Comparison of ENCODE assay signal across 1 cellular context in the genomic region with DNA sequence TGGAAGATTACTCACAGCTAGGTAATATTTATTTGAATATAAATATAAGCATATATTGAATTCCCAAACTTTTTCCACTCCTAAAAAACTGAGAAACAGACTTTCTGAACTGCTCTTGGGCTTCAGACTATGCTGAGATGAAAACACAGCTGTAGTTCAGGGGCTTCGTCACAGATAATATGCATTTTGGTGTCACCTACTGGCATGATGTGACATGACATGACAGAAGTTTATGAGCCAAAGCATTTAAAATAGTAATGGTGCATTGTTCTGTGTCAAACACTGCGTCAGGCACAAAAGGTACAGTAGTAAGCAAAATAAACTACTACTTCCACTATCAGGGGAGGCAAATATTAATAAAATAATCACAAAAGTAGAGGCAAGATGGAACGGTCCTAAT.
A peak's percentile ranks its signal among the peaks of the same experiment; 100 is the strongest.
TF ChIP-seq lines count a peak whose summit lies in the region.

No MANE protein-coding gene starts in this region.

TF ChIP-seq in HEK293, 187 proteins besides CTCF, POLR2A, EP300 and RAD21 (continued from another document):
- TF ChIP-seq, protein P1, sequence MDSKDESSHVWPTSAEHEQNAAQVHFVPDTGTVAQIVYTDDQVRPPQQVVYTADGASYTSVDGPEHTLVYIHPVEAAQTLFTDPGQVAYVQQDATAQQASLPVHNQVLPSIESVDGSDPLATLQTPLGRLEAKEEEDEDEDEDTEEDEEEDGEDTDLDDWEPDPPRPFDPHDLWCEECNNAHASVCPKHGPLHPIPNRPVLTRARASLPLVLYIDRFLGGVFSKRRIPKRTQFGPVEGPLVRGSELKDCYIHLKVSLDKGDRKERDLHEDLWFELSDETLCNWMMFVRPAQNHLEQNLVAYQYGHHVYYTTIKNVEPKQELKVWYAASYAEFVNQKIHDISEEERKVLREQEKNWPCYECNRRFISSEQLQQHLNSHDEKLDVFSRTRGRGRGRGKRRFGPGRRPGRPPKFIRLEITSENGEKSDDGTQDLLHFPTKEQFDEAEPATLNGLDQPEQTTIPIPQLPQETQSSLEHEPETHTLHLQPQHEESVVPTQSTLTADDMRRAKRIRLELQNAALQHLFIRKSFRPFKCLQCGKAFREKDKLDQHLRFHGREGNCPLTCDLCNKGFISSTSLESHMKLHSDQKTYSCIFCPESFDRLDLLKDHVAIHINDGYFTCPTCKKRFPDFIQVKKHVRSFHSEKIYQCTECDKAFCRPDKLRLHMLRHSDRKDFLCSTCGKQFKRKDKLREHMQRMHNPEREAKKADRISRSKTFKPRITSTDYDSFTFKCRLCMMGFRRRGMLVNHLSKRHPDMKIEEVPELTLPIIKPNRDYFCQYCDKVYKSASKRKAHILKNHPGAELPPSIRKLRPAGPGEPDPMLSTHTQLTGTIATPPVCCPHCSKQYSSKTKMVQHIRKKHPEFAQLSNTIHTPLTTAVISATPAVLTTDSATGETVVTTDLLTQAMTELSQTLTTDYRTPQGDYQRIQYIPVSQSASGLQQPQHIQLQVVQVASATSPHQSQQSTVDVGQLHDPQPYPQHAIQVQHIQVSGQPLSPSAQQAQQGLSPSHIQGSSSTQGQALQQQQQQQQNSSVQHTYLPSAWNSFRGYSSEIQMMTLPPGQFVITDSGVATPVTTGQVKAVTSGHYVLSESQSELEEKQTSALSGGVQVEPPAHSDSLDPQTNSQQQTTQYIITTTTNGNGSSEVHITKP (tag by site-specific recombination; IDR thresholded peaks at IDR 0.05), result 0 out of 2 replicates have a peak, but pooled peaks have one; percentile 18
- TF ChIP-seq ZNF335 (tag by site-specific recombination; conservative IDR thresholded peaks at IDR 0.05), result 0 out of 2 replicates have a peak, but pooled peaks have one; percentile 17
- peak; percentile 73 for TF ChIP-seq ZNF654 (tag by site-specific recombination; IDR thresholded peaks at IDR 0.05; ENCODE audit: low read depth)
